In genomic region chr16:4769306-4769638, GRCh38 we compare ENCODE assay signal across 8 cellular contexts. TPM values are rescaled to one million over a fixed set of nuclear protein-coding genes. Genes with fewer than 3 reads are reported as not detected.
DNase-seq lines count a peak whose midpoint lies in the region; ATAC-seq and TF ChIP-seq lines count a peak whose summit lies in the region.

No MANE protein-coding gene starts in this region.

- H3K9me3 ChIP-seq in HCT116 (ENCODE audit: control insufficient read depth in 1 of 2, insufficient read depth in 1 of 2, low read depth in 1 of 2, low read length in 2 of 2), result no peaks in the 10 kb centered on the region
- H3K9me3 ChIP-seq in SU-DHL-6 (ENCODE audit: insufficient read depth, low read length), result no peaks in the 10 kb centered on the region

- TF ChIP-seq POLR2A in HCT116 (IDR thresholded peaks at IDR 0.05; ENCODE audit: borderline replicate concordance, extremely low read depth, insufficient read depth, insufficient read length), result no peak

- peak overlapping the region; percentile 82 for H3K4me2 ChIP-seq in HCT116 (ENCODE audit: low read length)
- H3K4me2 ChIP-seq in SU-DHL-6 (ENCODE audit: low read depth, low read length, poor library complexity, severe bottlenecking), result peak overlapping the region; percentile 66

- intact Hi-C loops in HCT116 (cut with micrococcal nuclease), result loop anchor here (5.0 kb wide), 1 partner anchor 178 kb away; no protein-coding TSS in a partner anchor

- H3K27ac ChIP-seq in HCT116 (ENCODE audit: low read depth, low read length) (no peak overlapping the region), SU-DHL-6 (ENCODE audit: low read depth, low read length) (no peak overlapping the region), rectal smooth muscle tissue (ENCODE audit: low read depth, low read length) (no peak overlapping the region)

- H3K4me3 Mint-ChIP-seq in glutamatergic neuron (ENCODE audit: unreplicated experiment), result peak overlapping the region; percentile 89

- DNase-seq in HCT116 (ENCODE audit: low read depth, low spot score) (no peak), glutamatergic neuron (no peak), Ammon's horn (ENCODE audit: low spot score) (no peak), nucleus accumbens (lab: John Stamatoyannopoulos, UW) (no peak)

- peaks cover 9% of the 10 kb centered on the region for H3K4me1 Mint-ChIP-seq in glutamatergic neuron (ENCODE audit: low read depth, unreplicated experiment)

- POLR2A ChIA-PET in HCT116 (lab: Charles Lee), result interaction anchor here (1.0 to 1.1 kb wide), 3 partner anchors 35 to 154 kb away, joined by 3 to 8 read pairs (median 4); partner anchors contain the start of genes ANKS3, DNAAF8 and NUDT16L1

- H3K4me1 ChIP-seq in HCT116 (ENCODE audit: control insufficient read depth in 1 of 2, insufficient read depth in 2 of 2, low read length in 2 of 2) (peaks cover 12 to 23% of the 10 kb centered on the region in 2 experiments), rectal smooth muscle tissue (ENCODE audit: control insufficient read depth, insufficient read depth, low read length) (peaks cover 14% of the 10 kb centered on the region)

- no peaks in the 10 kb centered on the region for H3K27me3 Mint-ChIP-seq in glutamatergic neuron (ENCODE audit: unreplicated experiment)

- H3K36me3 ChIP-seq in HCT116 (ENCODE audit: control insufficient read depth in 1 of 2, insufficient read depth in 2 of 2, low read length in 2 of 2) (no peaks in the 10 kb centered on the region), SU-DHL-6 (ENCODE audit: low read length) (no peaks in the 10 kb centered on the region), rectal smooth muscle tissue (ENCODE audit: control insufficient read depth, insufficient read depth, low read length) (no peaks in the 10 kb centered on the region)

- BruUV-seq in HCT116 (replicated peaks; lab: Mats Ljungman, UMichigan), result no TSS peak

- H3F3A ChIP-seq in SU-DHL-6 (ENCODE audit: insufficient read depth), result peaks cover 24% of the 10 kb centered on the region

- H3K4me3 ChIP-seq in HCT116 (replicated peaks in 1 of 2; ENCODE audit: low read depth in 1 of 2, low read length in 2 of 2), result 0 out of 4 replicates have a peak overlapping the region, but pooled peaks of 1 of the 2 experiments have one; percentile 93
- H3K4me3 ChIP-seq in SU-DHL-6 (ENCODE audit: insufficient read depth, low read length, poor library complexity, severe bottlenecking), result no peak overlapping the region
- H3K4me3 ChIP-seq in rectal smooth muscle tissue (ENCODE audit: low read length), result peak overlapping the region; percentile 71

- H2AFZ ChIP-seq in HCT116 (ENCODE audit: low read depth, low read length, poor library complexity, severe bottlenecking) (peak overlapping the region; percentile 76), SU-DHL-6 (ENCODE audit: low read depth, low read length, severe bottlenecking) (peak overlapping the region; percentile 80)

- CTCF ChIA-PET in HCT116 (lab: Charles Lee), result interaction anchor here (1.3 kb wide), 1 partner anchor 145 kb away, joined by 4 read pairs; the partner anchor contains the start of gene MGRN1

- H3K9me2 ChIP-seq in HCT116 (ENCODE audit: insufficient read depth), result no peaks in the 10 kb centered on the region
- no peaks in the 10 kb centered on the region for H3K9me2 ChIP-seq in SU-DHL-6 (replicated peaks; ENCODE audit: insufficient read depth, low read length)

- H3K27me3 ChIP-seq in HCT116 (ENCODE audit: insufficient read depth, low read length), result no peaks in the 10 kb centered on the region
- H3K27me3 ChIP-seq in SU-DHL-6 (ENCODE audit: low read length), result no peaks in the 10 kb centered on the region
- no peaks in the 10 kb centered on the region for H3K27me3 ChIP-seq in rectal smooth muscle tissue (ENCODE audit: control insufficient read depth, insufficient read depth, low read length)

- H3K9me3 Mint-ChIP-seq in glutamatergic neuron (ENCODE audit: unreplicated experiment), result peaks cover 5% of the 10 kb centered on the region

- H3K9ac ChIP-seq in HCT116 (ENCODE audit: low read length) (no peak overlapping the region), SU-DHL-6 (ENCODE audit: low read length) (no peak overlapping the region), rectal smooth muscle tissue (ENCODE audit: low read length) (no peak overlapping the region)

- TF ChIP-seq RAD21 in HCT116 (IDR thresholded peaks at IDR 0.05; ENCODE audit: low read depth), result no peak

- TF ChIP-seq CTCF in HCT116 (IDR thresholded peaks at IDR 0.05 in 2 of 3, conservative IDR thresholded peaks at IDR 0.05 in 1 of 3; ENCODE audit: borderline replicate concordance in 1 of 3, insufficient read depth in 1 of 3, low read depth in 2 of 3, low read length in 2 of 3) (no peak), SU-DHL-6 (IDR thresholded peaks at IDR 0.05; ENCODE audit: insufficient read depth, low read length, poor library complexity, severe bottlenecking) (no peak), glutamatergic neuron (IDR thresholded peaks at IDR 0.05; ENCODE audit: partially characterized antibody, unreplicated experiment) (no peak)

- H3K27ac Mint-ChIP-seq in glutamatergic neuron (ENCODE audit: unreplicated experiment), result peak overlapping the region; percentile 15

- H3K36me3 Mint-ChIP-seq in glutamatergic neuron (ENCODE audit: unreplicated experiment), result no peaks in the 10 kb centered on the region

- H3K79me2 ChIP-seq in HCT116 (ENCODE audit: insufficient read depth, low read length), result peaks cover 21% of the 10 kb centered on the region; the same call in 1 of the 2 replicates
- no peaks in the 10 kb centered on the region for H3K79me2 ChIP-seq in SU-DHL-6 (ENCODE audit: insufficient read depth, low read length)

- ATAC-seq in HCT116 (no peak), HG03095 (IDR thresholded peaks at IDR 0.05; ENCODE audit: unreplicated experiment) (no peak), HG03280 (IDR thresholded peaks at IDR 0.05; ENCODE audit: unreplicated experiment) (no peak)

- RAD21 ChIA-PET in HCT116 (lab: Charles Lee; ENCODE audit: low non-redundant PET in 1 of 2, low total read pairs in 2 of 2, uncharacterized antibody in 2 of 2, unreplicated experiment in 2 of 2), result no interaction called here

- H4K20me1 ChIP-seq in HCT116 (ENCODE audit: insufficient read depth) (no peaks in the 10 kb centered on the region), SU-DHL-6 (ENCODE audit: low read depth, low read length) (no peaks in the 10 kb centered on the region)

TF ChIP-seq in HCT116, 20 proteins besides CTCF, POLR2A, EP300 and RAD21 (continues in another document):
- TF ChIP-seq ZBTB33 (IDR thresholded peaks at IDR 0.05; ENCODE audit: extremely low read depth, insufficient replicate concordance, low read length), result no peak
- no peak for TF ChIP-seq SRF (IDR thresholded peaks at IDR 0.05; ENCODE audit: low read depth)
- TF ChIP-seq EZH2 (IDR thresholded peaks at IDR 0.05), result no peak
- TF ChIP-seq EGR1 (IDR thresholded peaks at IDR 0.05; ENCODE audit: low read depth), result no peak
- no peak for TF ChIP-seq CEBPB (IDR thresholded peaks at IDR 0.05; ENCODE audit: low read depth)
- TF ChIP-seq JUND (IDR thresholded peaks at IDR 0.05), result no peak
- TF ChIP-seq EZH2phosphoT487 (IDR thresholded peaks at IDR 0.05; ENCODE audit: borderline replicate concordance), result no peak
- no peak for TF ChIP-seq SP1 (IDR thresholded peaks at IDR 0.05; ENCODE audit: low read depth)

RNA-seq across cellular contexts. Expression of gene ZNF500, which starts 2.3 kb away (rescaled TPM):
- total RNA-seq in HCT116 (2021; ENCODE audit: unreplicated experiment), result 20.1 TPM
- polyA plus RNA-seq in HCT116 (2012), result 6.2 and 8.5 TPM in 2 replicates
- 19.8 TPM for total RNA-seq in glutamatergic neuron (ENCODE audit: unreplicated experiment)

RNA-seq across cellular contexts. Expression of gene SEPTIN12, which starts 18.9 kb away (rescaled TPM):
- total RNA-seq in HCT116 (2021; ENCODE audit: unreplicated experiment), result not detected
- 0.10 TPM in 1 of 2 replicates, not detected in the other for polyA plus RNA-seq in HCT116 (2012)
- total RNA-seq in glutamatergic neuron (ENCODE audit: unreplicated experiment), result 0.96 TPM

RNA-seq across cellular contexts. Expression of gene SMIM22, which starts 25.9 kb away (rescaled TPM):
- total RNA-seq in HCT116 (2021; ENCODE audit: unreplicated experiment) (3.3 TPM), glutamatergic neuron (ENCODE audit: unreplicated experiment) (not detected)
- polyA plus RNA-seq in HCT116 (2012), result 3.8 and 5.2 TPM in 2 replicates

RNA-seq across cellular contexts. Expression of gene ROGDI, which starts 33.2 kb away (rescaled TPM):
- total RNA-seq in HCT116 (2021; ENCODE audit: unreplicated experiment), result 20.1 TPM
- 18.6 and 19.6 TPM in 2 replicates for polyA plus RNA-seq in HCT116 (2012)
- 113 TPM for total RNA-seq in glutamatergic neuron (ENCODE audit: unreplicated experiment)

RNA-seq across cellular contexts. Expression of gene DNAAF8, which starts 34.9 kb away (rescaled TPM):
- total RNA-seq in HCT116 (2021; ENCODE audit: unreplicated experiment) (1.0 TPM), glutamatergic neuron (ENCODE audit: unreplicated experiment) (0.59 TPM)
- 0.39 and 0.72 TPM in 2 replicates for polyA plus RNA-seq in HCT116 (2012)
